In the genomic region with DNA sequence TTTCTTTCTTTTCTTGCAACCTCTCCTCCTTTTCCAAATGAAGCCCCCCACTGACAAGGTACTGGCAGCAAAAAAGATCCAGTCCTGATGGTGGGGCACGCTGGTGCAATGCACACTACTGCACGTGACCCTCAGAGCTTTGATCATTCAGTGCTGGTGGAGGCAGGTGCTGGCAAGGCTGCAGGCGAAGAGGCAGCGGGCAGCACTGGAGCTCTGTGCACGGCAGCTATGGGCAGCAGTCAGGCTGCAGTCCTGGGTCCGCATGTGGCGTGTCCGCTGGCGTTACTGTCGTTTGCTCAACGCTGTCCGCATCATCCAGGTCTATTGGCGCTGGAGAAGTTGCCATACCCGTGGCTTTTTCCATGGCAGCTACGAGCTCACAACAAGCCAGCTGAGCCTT, we compare ENCODE assay signal across 1 cellular context.
TF ChIP-seq lines count a peak whose summit lies in the region.

No MANE protein-coding gene starts in this region.

TF ChIP-seq in GM23338, 12 proteins besides CTCF, POLR2A, EP300 and RAD21:
- TF ChIP-seq NANOG (IDR thresholded peaks at IDR 0.05; ENCODE audit: borderline replicate concordance), result no peak
TF ChIP-seq in GM23338: peak in this region for 0.
